1 cellular context compared by ENCODE assay signal in genomic region chr1:11888206-11888876, GRCh38.
A peak's percentile ranks its signal among the peaks of the same experiment; 100 is the strongest.
TF ChIP-seq lines count a peak whose summit lies in the region.

No MANE protein-coding gene starts in this region.

TF ChIP-seq in H1, 55 proteins besides CTCF, POLR2A, EP300 and RAD21:
- TF ChIP-seq KDM1A (IDR thresholded peaks at IDR 0.05; ENCODE audit: borderline replicate concordance, low read length) (0 out of 2 replicates have a peak, but pooled peaks have one; percentile 52), KDM4A (IDR thresholded peaks at IDR 0.05; ENCODE audit: low read depth, low read length, severe bottlenecking) (no peak), ATF3 (IDR thresholded peaks at IDR 0.05; ENCODE audit: insufficient read depth, low read depth, low read length) (no peak)
